In the genomic region with DNA sequence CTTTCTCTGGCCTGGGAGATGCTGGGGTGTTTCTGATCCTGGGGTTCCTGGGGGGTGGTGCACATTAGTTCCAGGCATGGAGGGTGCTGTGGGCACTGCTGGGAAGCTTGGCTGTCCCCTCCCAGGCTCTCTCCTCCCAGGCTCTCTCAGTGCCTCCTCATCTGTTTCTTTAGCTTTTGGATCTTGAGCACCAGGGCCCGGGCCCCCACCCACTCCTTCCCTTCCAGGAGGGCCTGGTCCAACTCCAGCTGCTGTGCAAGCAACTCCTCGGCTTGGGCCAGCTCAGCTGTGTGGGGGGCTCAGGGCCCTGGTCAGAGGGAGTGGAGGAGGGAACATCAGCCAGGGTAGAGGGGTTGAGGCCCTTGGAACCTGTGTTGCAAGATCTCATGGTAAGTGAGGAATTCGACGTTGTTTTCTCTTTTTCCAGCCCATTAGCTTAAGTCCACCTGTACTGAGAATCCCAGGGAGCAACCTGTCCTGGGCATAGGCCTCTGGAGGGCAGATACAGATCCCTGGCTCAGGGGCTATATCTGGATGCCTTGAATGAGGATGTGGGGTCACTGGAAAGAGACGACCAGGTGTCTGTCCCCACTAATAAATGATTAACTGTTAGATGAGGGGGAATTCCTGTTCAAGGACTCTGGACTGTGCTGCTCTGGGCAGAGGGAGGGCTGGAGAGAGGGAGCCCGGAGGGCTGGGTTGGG, we compare ENCODE assay signal across 15 cellular contexts.
"Had no signal": no experiment of that assay in that cellular context is flagged by ENCODE, and none has a peak within 500 bp of the region (broad histone marks: within the 10 kb centered on the region; RNA-seq: fewer than 3 reads in every experiment).

No MANE protein-coding gene starts in this region.

- DNase-seq: activated CD4-positive, alpha-beta memory T cell treated with anti-CD3 and anti-CD28 coated beads for 36 hours; activated naive CD4-positive, alpha-beta T cell; activated naive CD8-positive, alpha-beta T cell treated with anti-CD3 and anti-CD28 coated beads, Interleukin-2, amount 50 U/mL, for 24 hours; gastrocnemius medialis; kidney glomerular epithelial cell; naive thymus-derived CD8-positive, alpha-beta T cell; occipital lobe; stimulated activated CD4-positive, alpha-beta T cell treated with anti-CD3 and anti-CD28 coated beads, Interleukin-4, amount 100 ng/mL, for 1 hour; stimulated activated CD8-positive, alpha-beta memory T cell treated with anti-CD3 and anti-CD28 coated beads, Interleukin-4, amount 100 ng/mL, for 48 hours; stimulated activated naive CD8-positive, alpha-beta T cell treated with anti-CD3 and anti-CD28 coated beads, Interleukin-15, Interleukin-2, amounts not matched to agents 100 U/mL and 50 U/mL, for 24 hours; upper lobe of right lung had no signal

- H3K36me3 Mint-ChIP-seq: activated CD4-positive, alpha-beta memory T cell treated with anti-CD3 and anti-CD28 coated beads for 36 hours had no signal

- ATAC-seq: activated CD4-positive, CD25-positive, alpha-beta regulatory T cell treated with anti-CD3 and anti-CD28 coated beads, Interleukin-2, amount 50 U/mL, for 24 hours; activated naive CD8-positive, alpha-beta T cell treated with anti-CD3 and anti-CD28 coated beads, Interleukin-2, amount 50 U/mL, for 24 hours; gastrocnemius medialis; naive thymus-derived CD8-positive, alpha-beta T cell; stimulated activated naive CD8-positive, alpha-beta T cell treated with anti-CD3 and anti-CD28 coated beads, Interleukin-15, Interleukin-2, amounts not matched to agents 100 U/mL and 50 U/mL, for 24 hours had no signal

- H3K9me3 ChIP-seq: gastrocnemius medialis, suprapubic skin, upper lobe of right lung had no signal

- H3K4me3 ChIP-seq: gastrocnemius medialis, suprapubic skin, upper lobe of right lung had no signal

- H3K4me3 Mint-ChIP-seq: activated CD4-positive, alpha-beta memory T cell treated with anti-CD3 and anti-CD28 coated beads for 36 hours; activated naive CD8-positive, alpha-beta T cell treated with anti-CD3 and anti-CD28 coated beads, Interleukin-2, amount 50 U/mL, for 24 hours; naive thymus-derived CD8-positive, alpha-beta T cell had no signal

- H3K36me3 ChIP-seq: gastrocnemius medialis, suprapubic skin, upper lobe of right lung had no signal

- H3K4me1 ChIP-seq: gastrocnemius medialis, suprapubic skin, upper lobe of right lung had no signal

- H3K27me3 ChIP-seq: gastrocnemius medialis, suprapubic skin, upper lobe of right lung had no signal

- H3K27ac Mint-ChIP-seq: activated CD4-positive, alpha-beta memory T cell treated with anti-CD3 and anti-CD28 coated beads for 36 hours; activated naive CD8-positive, alpha-beta T cell treated with anti-CD3 and anti-CD28 coated beads, Interleukin-2, amount 50 U/mL, for 24 hours; naive thymus-derived CD8-positive, alpha-beta T cell had no signal

- H3K27ac ChIP-seq: epithelial cell of prostate, gastrocnemius medialis, suprapubic skin, upper lobe of right lung had no signal

- FAIRE-seq: astrocyte had no signal

- H3K9me3 Mint-ChIP-seq: activated CD4-positive, alpha-beta memory T cell treated with anti-CD3 and anti-CD28 coated beads for 36 hours; activated naive CD8-positive, alpha-beta T cell treated with anti-CD3 and anti-CD28 coated beads, Interleukin-2, amount 50 U/mL, for 24 hours; naive thymus-derived CD8-positive, alpha-beta T cell had no signal
